Comparison of ENCODE assay signal across 1 cellular context in genomic region chr15:29700296-29700695, GRCh38.
TF ChIP-seq lines count a peak whose summit lies in the region.

No MANE protein-coding gene starts in this region.

TF ChIP-seq in HCT116, 20 proteins besides CTCF, POLR2A, EP300 and RAD21 (continued from another document):
- no peak for TF ChIP-seq CEBPB (IDR thresholded peaks at IDR 0.05; ENCODE audit: low read depth)
- no peak for TF ChIP-seq JUND (IDR thresholded peaks at IDR 0.05)
- TF ChIP-seq FOSL1 (IDR thresholded peaks at IDR 0.05; ENCODE audit: low read depth): no peak
- no peak for TF ChIP-seq EGR1 (IDR thresholded peaks at IDR 0.05; ENCODE audit: low read depth)
- TF ChIP-seq ZNF274 (IDR thresholded peaks at IDR 0.05; ENCODE audit: low read depth, low read length): no peak
TF ChIP-seq in HCT116: peak in this region for 0.
